In the genomic region with DNA sequence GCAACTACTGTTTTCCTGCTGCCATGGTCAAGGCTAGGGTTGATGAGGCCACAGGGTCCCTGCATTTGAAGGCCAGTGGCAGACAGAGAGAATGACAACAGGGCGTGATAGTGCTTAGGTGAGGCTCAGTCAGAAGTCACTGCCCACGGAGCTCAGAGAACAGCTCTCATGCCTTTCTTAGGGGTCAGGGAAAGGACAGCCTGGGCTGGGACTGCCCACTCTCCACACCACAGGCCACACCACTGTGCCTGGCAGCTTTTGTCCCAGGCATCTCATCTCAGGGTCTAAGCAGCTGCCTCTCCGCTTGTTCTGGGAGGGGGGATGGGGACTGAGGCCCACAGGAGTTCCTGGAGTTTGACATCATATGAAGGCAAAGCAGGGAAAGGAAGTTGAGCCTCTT, we compare ENCODE assay signal across 15 cellular contexts.
"Had no signal": no experiment of that assay in that cellular context is flagged by ENCODE, and none has a peak within 500 bp of the region (broad histone marks: within the 10 kb centered on the region; RNA-seq: fewer than 3 reads in every experiment).

No MANE protein-coding gene starts in this region.

- FAIRE-seq: bronchial epithelial cell, frontal cortex, keratinocyte had no signal

- H3K4me1 Mint-ChIP-seq: activated naive CD8-positive, alpha-beta T cell treated with anti-CD3 and anti-CD28 coated beads, Interleukin-2, amount 10 ng/mL, durations not matched to agents 7 days and 5 days had no signal

- H3K4me3 ChIP-seq: heart right ventricle, neural progenitor cell, SK-N-MC, smooth muscle cell, tibial artery had no signal

- H3K36me3 ChIP-seq: heart right ventricle, neural progenitor cell, tibial artery had no signal

- DNase-seq: activated CD4-positive, alpha-beta T cell treated with anti-CD3 and anti-CD28 coated beads for 4 hours; activated naive CD8-positive, alpha-beta T cell treated with anti-CD3 and anti-CD28 coated beads, Interleukin-2, amount 10 ng/mL, durations not matched to agents 7 days and 5 days; anterior cingulate cortex; effector CD4-positive, alpha-beta T cell; T-helper 1 cell had no signal

- H3K9me3 Mint-ChIP-seq: activated naive CD8-positive, alpha-beta T cell treated with anti-CD3 and anti-CD28 coated beads, Interleukin-2, amount 10 ng/mL, durations not matched to agents 7 days and 5 days; neural progenitor cell had no signal

- H3K27ac Mint-ChIP-seq: activated naive CD8-positive, alpha-beta T cell treated with anti-CD3 and anti-CD28 coated beads, Interleukin-2, amount 10 ng/mL, durations not matched to agents 7 days and 5 days; neural progenitor cell had no signal

- H3K9me3 ChIP-seq: heart right ventricle, tibial artery had no signal

- H3K36me3 Mint-ChIP-seq: activated naive CD8-positive, alpha-beta T cell treated with anti-CD3 and anti-CD28 coated beads, Interleukin-2, amount 10 ng/mL, durations not matched to agents 7 days and 5 days; neural progenitor cell had no signal

- H3K4me1 ChIP-seq: heart right ventricle, neural progenitor cell, parathyroid adenoma, tibial artery had no signal

- ATAC-seq: heart right ventricle had no signal

- H3K27me3 ChIP-seq: neural progenitor cell, tibial artery had no signal

- H3K27ac ChIP-seq: heart right ventricle, neural progenitor cell, parathyroid adenoma, SK-N-MC, tibial artery, VCaP had no signal

- H3K4me3 Mint-ChIP-seq: activated naive CD8-positive, alpha-beta T cell treated with anti-CD3 and anti-CD28 coated beads, Interleukin-2, amount 10 ng/mL, durations not matched to agents 7 days and 5 days; neural progenitor cell had no signal
